15 cellular contexts compared by ENCODE assay signal in the genomic region with DNA sequence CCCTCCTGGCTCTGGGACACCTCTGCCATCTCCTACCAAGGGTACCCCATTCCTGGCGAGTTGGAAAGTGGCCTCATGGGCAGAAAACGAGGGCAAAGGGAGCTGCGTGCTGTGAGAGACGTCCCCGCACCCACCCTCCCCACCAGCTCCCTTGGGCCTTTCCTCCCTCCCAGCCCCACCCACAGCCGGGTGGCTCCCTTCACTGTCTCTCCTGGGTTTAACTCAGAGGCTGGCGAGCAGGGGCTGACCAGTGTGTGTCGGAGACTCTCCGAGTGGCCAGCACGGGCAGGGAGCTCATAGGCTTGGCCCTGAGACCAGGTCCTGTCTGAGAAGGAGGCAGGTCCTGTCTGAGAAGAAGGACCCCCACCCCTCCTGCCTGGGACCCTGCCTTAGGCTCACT.
DNase-seq lines count a peak whose midpoint lies in the region; ATAC-seq and TF ChIP-seq lines count a peak whose summit lies in the region.
"Had no signal": no experiment of that assay in that cellular context is flagged by ENCODE, and none has a peak within 500 bp of the region (broad histone marks: within the 10 kb centered on the region; RNA-seq: fewer than 3 reads in every experiment).

No MANE protein-coding gene starts in this region.

- H3K9me3 Mint-ChIP-seq in nephron: peaks cover 4% of the 10 kb centered on the region

- no peaks in the 10 kb centered on the region for H3K9me3 ChIP-seq in tibial artery
- no peaks in the 10 kb centered on the region for H3K9me3 ChIP-seq in effector memory CD4-positive, alpha-beta T cell (ENCODE audit: control insufficient read depth, low read length)

- H3K36me3 ChIP-seq in tibial artery: no peaks in the 10 kb centered on the region
- no peaks in the 10 kb centered on the region for H3K36me3 ChIP-seq in effector memory CD4-positive, alpha-beta T cell (ENCODE audit: control insufficient read depth, insufficient read depth, low read length)

- intact Hi-C loops in tibial artery (cut with DNase I; ENCODE audit: low total_unique reads): no loop called here

- DNase-seq in GM03348 (ENCODE audit: low spot score) (peak; percentile 62), coronary artery (ENCODE audit: low spot score) (no peak), tibial artery (no peak), NCI-H1048 (lab: John Stamatoyannopoulos, UW) (no peak), DMS79 treated with DMSO at 0.1 percent for 48 hours (lab: John Stamatoyannopoulos, UW) (no peak)
- no peak for DNase-seq in effector memory CD4-positive, alpha-beta T cell
- DNase-seq: C1 segment of cervical spinal cord; HCEC 1CT; NCI-H1436 treated with DMSO at 0.1 percent for 48 hours; NCI-H2081 treated with DMSO at 0.1 percent for 48 hours; NCI-H226; NCI-H69; NK-92 treated with Interleukin-12 subunit alpha and Interleukin-12 subunit beta, amount 100 ng/mL, for 24 hours had no signal

- H3K27me3 ChIP-seq in tibial artery: no peaks in the 10 kb centered on the region
- no peaks in the 10 kb centered on the region for H3K27me3 ChIP-seq in effector memory CD4-positive, alpha-beta T cell (replicated peaks; ENCODE audit: control insufficient read depth, insufficient read depth, low read length, poor library complexity, severe bottlenecking)

- no peak for ATAC-seq in HG02759 (IDR thresholded peaks at IDR 0.05; ENCODE audit: unreplicated experiment)

- no peak overlapping the region for H3K4me3 Mint-ChIP-seq in nephron

- no peak for TF ChIP-seq CTCF in coronary artery (IDR thresholded peaks at IDR 0.05)
- no peak for TF ChIP-seq CTCF in nephron (IDR thresholded peaks at IDR 0.05; ENCODE audit: unreplicated experiment in 3 of 3)
- TF ChIP-seq CTCF in tibial artery (IDR thresholded peaks at IDR 0.05): no peak

- H3K27ac ChIP-seq in coronary artery: peak overlapping the region; percentile 43 to 88
- peak overlapping the region; percentile 71 to 85 for H3K27ac ChIP-seq in tibial artery
- H3K27ac ChIP-seq in effector memory CD4-positive, alpha-beta T cell (ENCODE audit: insufficient read depth, low read length, poor library complexity, severe bottlenecking): no peak overlapping the region

- peaks cover 14% of the 10 kb centered on the region for H3K27me3 Mint-ChIP-seq in nephron (ENCODE audit: low read depth)

- H3K4me1 ChIP-seq in tibial artery: peaks cover 0 to 77% (median 55%) of the 10 kb centered on the region in 4 donors
- peaks cover 5% of the 10 kb centered on the region for H3K4me1 ChIP-seq in effector memory CD4-positive, alpha-beta T cell (ENCODE audit: control insufficient read depth, insufficient read depth, low read length, poor library complexity, severe bottlenecking)

- H3K4me3 ChIP-seq in coronary artery: peak overlapping the region; percentile 28
- no peak overlapping the region for H3K4me3 ChIP-seq in tibial artery
- H3K4me3 ChIP-seq in effector memory CD4-positive, alpha-beta T cell (ENCODE audit: insufficient read depth, low read depth, low read length, poor library complexity, severe bottlenecking): no peak overlapping the region

- H3K27ac Mint-ChIP-seq in nephron: peak overlapping the region in 2 of 3 experiments; percentile 46 to 70

- peaks cover 40% of the 10 kb centered on the region for H3K4me1 Mint-ChIP-seq in nephron

- no peaks in the 10 kb centered on the region for H3K36me3 Mint-ChIP-seq in nephron (ENCODE audit: low read depth)
